8 cellular contexts compared by ENCODE assay signal in the genomic region with DNA sequence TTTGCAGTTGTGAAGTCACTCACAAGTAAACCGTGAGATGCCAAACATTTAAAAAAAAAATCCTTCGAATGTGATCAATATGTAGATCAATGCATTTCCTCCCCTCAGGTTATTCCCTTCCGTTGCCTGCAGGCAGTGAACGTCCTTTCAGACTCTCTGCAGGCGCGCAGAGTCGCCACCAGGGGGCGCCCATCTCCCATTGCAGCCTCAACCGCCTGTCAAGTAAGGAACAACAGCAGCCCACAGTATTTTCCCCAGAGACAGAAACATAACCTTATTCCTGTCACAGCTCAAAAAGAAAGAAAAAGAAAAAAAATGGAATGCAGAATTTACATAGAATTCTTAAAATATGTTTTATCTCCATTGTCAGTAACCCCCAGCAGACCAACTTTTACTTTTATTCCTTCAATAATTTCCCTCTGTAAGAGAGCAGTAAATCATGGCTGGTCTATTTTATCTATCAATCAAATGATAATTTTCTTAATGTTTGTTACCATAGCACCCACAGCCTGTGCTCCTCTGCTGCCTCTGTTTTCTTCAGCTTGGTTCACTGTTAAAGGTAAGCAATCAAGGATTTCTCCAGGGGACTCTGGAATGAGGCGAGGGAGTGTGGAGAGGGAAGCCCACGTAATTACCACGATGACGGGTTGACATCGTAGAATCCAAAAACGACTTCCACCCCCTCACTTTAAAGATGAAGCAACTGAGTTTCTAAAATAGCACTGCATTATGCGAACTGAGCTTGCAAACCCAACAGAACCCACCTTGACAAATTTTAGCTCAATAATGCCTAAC.
DNase-seq lines count a peak whose midpoint lies in the region; ATAC-seq and TF ChIP-seq lines count a peak whose summit lies in the region.

No MANE protein-coding gene starts in this region.

- ATAC-seq in GM18519 (IDR thresholded peaks at IDR 0.05; ENCODE audit: low FRiP score, unreplicated experiment) = peak; percentile 97
- ATAC-seq in HG02973 (IDR thresholded peaks at IDR 0.05; ENCODE audit: unreplicated experiment) = peak; percentile 99

- H3K27me3 ChIP-seq in liver (ENCODE audit: control insufficient read depth in 4 of 4, insufficient read depth in 4 of 4, low read length in 3 of 4) = peaks cover 0 to 7% (median 0%) of the 10 kb centered on the region in 4 donors

- 34% methylated on average over 16 of the region's 16 CpGs for WGBS in liver

- H3K9me3 ChIP-seq in liver (ENCODE audit: control insufficient read depth in 4 of 4, low read length in 3 of 4) = no peaks in the 10 kb centered on the region

- H3K27ac ChIP-seq in liver (ENCODE audit: low read depth in 1 of 2, low read length in 2 of 2) = no peak overlapping the region

- H3K9ac ChIP-seq in liver (ENCODE audit: low read depth in 1 of 2, low read length in 2 of 2) = no peak overlapping the region

- no peaks in the 10 kb centered on the region for H3K4me1 ChIP-seq in liver (ENCODE audit: control insufficient read depth in 4 of 4, insufficient read depth in 4 of 4, low read length in 3 of 4)

- peak; percentile 72 to 84 for TF ChIP-seq RAD21 in liver (IDR thresholded peaks at IDR 0.05)

- no peaks in the 10 kb centered on the region for H3K36me3 ChIP-seq in liver (ENCODE audit: control insufficient read depth in 4 of 4, insufficient read depth in 3 of 4, low read depth in 1 of 4, low read length in 3 of 4)

- TF ChIP-seq CTCF in AG10803 (conservative IDR thresholded peaks at IDR 0.05; ENCODE audit: low read length) (peak; percentile 92), choroid plexus epithelial cell (conservative IDR thresholded peaks at IDR 0.05; ENCODE audit: low read depth, low read length) (peak; percentile 99), liver (IDR thresholded peaks at IDR 0.05; ENCODE audit: low read depth, low read length, missing input control) (peak; percentile 95)

- no peak overlapping the region for H3K4me3 ChIP-seq in AG10803 (ENCODE audit: low read length)
- H3K4me3 ChIP-seq in choroid plexus epithelial cell (ENCODE audit: low read depth, low read length) = no peak overlapping the region
- no peak overlapping the region for H3K4me3 ChIP-seq in liver (ENCODE audit: low read depth in 1 of 3, low read length in 3 of 3)

- DNase-seq in AG10803 (ENCODE audit: low read depth) (peak; percentile 56), NCI-H187 (lab: John Stamatoyannopoulos, UW) (peak; percentile 47 to 69), choroid plexus epithelial cell (ENCODE audit: low read depth) (peak; percentile 81)
- peak; percentile 58 for DNase-seq in activated CD4-positive, CD25-positive, alpha-beta regulatory T cell treated with anti-CD3 and anti-CD28 coated beads, Interleukin-2, amount 50 U/mL, for 72 hours
- peak; percentile 5 for DNase-seq in stimulated activated CD8-positive, alpha-beta memory T cell treated with anti-CD3 and anti-CD28 coated beads, Interleukin-12 subunit alpha, Interleukin-12 subunit beta, amount 100 ng/mL, for 1 hour (ENCODE audit: low read depth)

TF ChIP-seq in liver, 16 proteins besides CTCF, POLR2A, EP300 and RAD21:
- TF ChIP-seq TAF1 (conservative IDR thresholded peaks at IDR 0.05) (no peak), YY1 (IDR thresholded peaks at IDR 0.05) (no peak), GABPA (IDR thresholded peaks at IDR 0.05 in 1 of 2, conservative IDR thresholded peaks at IDR 0.05 in 1 of 2) (no peak), RXRA (IDR thresholded peaks at IDR 0.05) (no peak)
- TF ChIP-seq, protein P1, sequence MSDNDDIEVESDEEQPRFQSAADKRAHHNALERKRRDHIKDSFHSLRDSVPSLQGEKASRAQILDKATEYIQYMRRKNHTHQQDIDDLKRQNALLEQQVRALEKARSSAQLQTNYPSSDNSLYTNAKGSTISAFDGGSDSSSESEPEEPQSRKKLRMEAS (IDR thresholded peaks at IDR 0.05) = no peak

Comparison
In these comparisons a context has a peak if more than half of its experiments do, and no peak if none do; other contexts are left out.
1. DNase-seq: peak in every context shown above with its lines; median percentile 81 in choroid plexus epithelial cell; 58 in NCI-H187; 58 in activated CD4-positive, CD25-positive, alpha-beta regulatory T cell treated with anti-CD3 and anti-CD28 coated beads, Interleukin-2, amount 50 U/mL, for 72 hours; 56 in AG10803; 5 in stimulated activated CD8-positive, alpha-beta memory T cell treated with anti-CD3 and anti-CD28 coated beads, Interleukin-12 subunit alpha, Interleukin-12 subunit beta, amount 100 ng/mL, for 1 hour.